In genomic region chr9:18753904-18754303, GRCh38 we compare ENCODE assay signal across 4 cellular contexts.
"Had no signal": no experiment of that assay in that cellular context is flagged by ENCODE, and none has a peak within 500 bp of the region (broad histone marks: within the 10 kb centered on the region; RNA-seq: fewer than 3 reads in every experiment).

No MANE protein-coding gene starts in this region.

- DNase-seq: H9, HCEC 1CT, IMR-90 had no signal

- H2AFZ ChIP-seq: GM23338 had no signal

- H3K4me3 Mint-ChIP-seq: GM23338, H9 had no signal

- H3K4me3 ChIP-seq: GM23338 had no signal

- H3K9me3 Mint-ChIP-seq: GM23338, H9 had no signal

- H3K27ac Mint-ChIP-seq: GM23338, H9 had no signal

- H3K4me2 ChIP-seq: GM23338 had no signal
